8 cellular contexts compared by ENCODE assay signal in genomic region chr2:230847883-230848388, GRCh38. TPM values are rescaled to one million over a fixed set of nuclear protein-coding genes. Genes with fewer than 3 reads are reported as not detected.
DNase-seq lines count a peak whose midpoint lies in the region; ATAC-seq lines count a peak whose summit lies in the region.

No MANE protein-coding gene starts in this region.

- H3K27ac Mint-ChIP-seq in CD4-positive, alpha-beta memory T cell = peak overlapping the region in 2 of 7 donors; percentile 27
- H3K27ac Mint-ChIP-seq in activated T-helper 17 cell treated with anti-CD3 and anti-CD28 coated beads, Interleukin-2, amount 50 U/mL, for 72 hours = peak overlapping the region; percentile 39

- peaks cover 5 to 10% (median 7%) of the 10 kb centered on the region in 4 donors for H3K4me1 Mint-ChIP-seq in CD4-positive, alpha-beta memory T cell
- peaks cover 10% of the 10 kb centered on the region for H3K4me1 Mint-ChIP-seq in activated T-helper 17 cell treated with anti-CD3 and anti-CD28 coated beads, Interleukin-2, amount 50 U/mL, for 72 hours

- ATAC-seq in HG03520 (IDR thresholded peaks at IDR 0.05; ENCODE audit: unreplicated experiment) = peak; percentile 89
- peak; percentile 94 for ATAC-seq in activated T-helper 17 cell treated with anti-CD3 and anti-CD28 coated beads, Interleukin-2, amount 50 U/mL, for 72 hours (replicated peaks)

- CTCF ChIA-PET in CD4-positive, alpha-beta memory T cell (lab: Charles Lee; ENCODE audit: partially characterized antibody) = interaction anchor here (0.6 to 8.6 kb wide), 29 partner anchors 8 to 396 kb away, joined by 3 to 80 read pairs (median 5); partner anchors contain the start of gene ITM2C

- peak overlapping the region in 6 of 8 donors; percentile 36 to 79 (median 50) for H3K4me3 Mint-ChIP-seq in CD4-positive, alpha-beta memory T cell
- peak overlapping the region; percentile 40 for H3K4me3 Mint-ChIP-seq in activated T-helper 17 cell treated with anti-CD3 and anti-CD28 coated beads, Interleukin-2, amount 50 U/mL, for 72 hours

- H3K4me1 ChIP-seq in CD4-positive, alpha-beta memory T cell (ENCODE audit: insufficient read depth, low read length) = peaks cover 8% of the 10 kb centered on the region

- H3K27ac ChIP-seq in CD4-positive, alpha-beta memory T cell (ENCODE audit: low read depth, low read length) = no peak overlapping the region

- no peaks in the 10 kb centered on the region for H3K27me3 ChIP-seq in CD4-positive, alpha-beta memory T cell (ENCODE audit: insufficient read depth, low read length)

- H3K4me3 ChIP-seq in CD4-positive, alpha-beta memory T cell (ENCODE audit: low read length in 2 of 2) = no peak overlapping the region

- intact Hi-C loops in CD4-positive, alpha-beta memory T cell (cut with micrococcal nuclease) = loop anchor here (1.0 to 2.0 kb wide), 4 partner anchors 17 to 139 kb away; partner anchors contain the start of gene ITM2C

- no peaks in the 10 kb centered on the region for H3K36me3 Mint-ChIP-seq in CD4-positive, alpha-beta memory T cell
- H3K36me3 Mint-ChIP-seq in activated T-helper 17 cell treated with anti-CD3 and anti-CD28 coated beads, Interleukin-2, amount 50 U/mL, for 72 hours (ENCODE audit: low read depth) = no peaks in the 10 kb centered on the region

- POLR2A ChIA-PET in CD4-positive, alpha-beta memory T cell (lab: Charles Lee; ENCODE audit: partially characterized antibody) = interaction anchor here (0.6 to 0.9 kb wide), 2 partner anchors 140 to 667 kb away, joined by 3 read pairs; no protein-coding TSS in a partner anchor

- H3K36me3 ChIP-seq in CD4-positive, alpha-beta memory T cell (ENCODE audit: insufficient read depth, low read length) = no peaks in the 10 kb centered on the region

- H3K27me3 Mint-ChIP-seq in CD4-positive, alpha-beta memory T cell = peaks cover 19 to 20% of the 10 kb centered on the region in 2 donors
- H3K27me3 Mint-ChIP-seq in activated T-helper 17 cell treated with anti-CD3 and anti-CD28 coated beads, Interleukin-2, amount 50 U/mL, for 72 hours = peaks cover 25% of the 10 kb centered on the region

- no peaks in the 10 kb centered on the region for H3K9me3 Mint-ChIP-seq in CD4-positive, alpha-beta memory T cell
- H3K9me3 Mint-ChIP-seq in activated T-helper 17 cell treated with anti-CD3 and anti-CD28 coated beads, Interleukin-2, amount 50 U/mL, for 72 hours = no peaks in the 10 kb centered on the region

- peak; percentile 74 to 82 (median 76) for DNase-seq in CD4-positive, alpha-beta memory T cell
- DNase-seq in GM19240 (ENCODE audit: insufficient read length, low spot score) (peak; percentile 85), RPMI7951 (ENCODE audit: low read depth) (peak; percentile 78), fibroblast of the conjunctiva (ENCODE audit: low read depth) (peak; percentile 60), nucleus accumbens (lab: John Stamatoyannopoulos, UW) (peak in 51 of 56 donors; percentile 23 to 93 (median 67)), superior temporal gyrus (ENCODE audit: extremely low spot score) (peak; percentile 82)

- H3K9me3 ChIP-seq in CD4-positive, alpha-beta memory T cell (ENCODE audit: control insufficient read depth in 1 of 2, low read length in 2 of 2) = no peaks in the 10 kb centered on the region

RNA-seq across cellular contexts. Expression of gene ITM2C, which starts 16.8 kb away (rescaled TPM):
- total RNA-seq in CD4-positive, alpha-beta memory T cell = 10 to 100 TPM; 24.1 to 24.3 TPM
- polyA plus RNA-seq in CD4-positive, alpha-beta memory T cell = 10 to 100 TPM; 32.5 to 40.8 TPM
- 156 and 199 TPM in 2 replicates for total RNA-seq in RPMI7951 (2014; rRNA removed; shearing (Covaris generic))
- total RNA-seq in activated T-helper 17 cell treated with anti-CD3 and anti-CD28 coated beads, Interleukin-2, amount 50 U/mL, for 72 hours = 10 to 100 TPM; 28.7 to 45.0 TPM
